8 cellular contexts compared by ENCODE assay signal in the genomic region with DNA sequence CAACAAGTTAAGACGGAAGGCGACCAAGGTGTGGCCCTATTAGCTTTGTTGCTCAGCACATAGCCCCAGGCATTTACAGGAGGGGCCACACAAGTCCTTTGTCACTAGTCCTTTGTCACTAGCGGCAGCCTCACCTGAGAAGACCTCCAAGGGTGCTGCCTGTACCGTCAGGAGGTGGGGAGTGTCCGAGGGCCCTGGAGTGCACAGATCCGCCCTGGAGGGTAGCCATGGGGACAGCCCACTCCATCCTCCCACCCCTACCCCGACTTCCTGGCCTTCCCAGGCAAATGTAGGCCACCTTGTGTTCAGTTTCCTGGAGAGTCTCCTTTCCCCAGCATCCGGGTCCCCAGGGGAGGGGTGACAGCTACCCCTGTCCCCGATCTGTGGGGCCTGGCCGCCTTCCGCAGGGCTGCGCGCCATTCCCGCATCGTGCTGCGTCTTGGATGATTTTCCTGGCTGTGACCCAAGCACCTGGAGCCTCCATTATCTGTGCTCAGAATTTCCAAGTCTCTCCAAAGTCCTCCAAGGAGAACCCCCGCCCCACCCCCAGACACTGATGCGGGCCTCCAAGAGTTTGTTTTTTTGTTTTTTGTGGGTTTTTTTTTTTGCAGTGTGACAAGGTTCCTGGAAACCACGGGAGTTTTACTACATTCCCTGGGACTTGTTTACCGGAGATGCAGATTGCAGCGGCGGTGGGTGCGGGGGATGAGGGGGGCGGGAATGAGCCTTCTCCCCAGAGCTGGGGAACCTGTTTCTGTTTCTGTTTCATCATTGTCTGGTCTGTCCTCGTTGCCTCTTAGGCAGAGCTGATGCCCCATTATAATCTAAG. TPM values are rescaled to one million over a fixed set of nuclear protein-coding genes. Genes with fewer than 3 reads are reported as not detected.
DNase-seq lines count a peak whose midpoint lies in the region; ATAC-seq, FAIRE-seq and TF ChIP-seq lines count a peak whose summit lies in the region.

No MANE protein-coding gene starts in this region.

- H3K9me3 Mint-ChIP-seq in activated T-cell treated with anti-CD3 and anti-CD28 coated beads, Interleukin-2, amount 50 U/mL, for 72 hours: no peaks in the 10 kb centered on the region

- peak overlapping the region; percentile 65 to 66 for H3K4me3 Mint-ChIP-seq in activated T-cell treated with anti-CD3 and anti-CD28 coated beads, Interleukin-2, amount 50 U/mL, for 72 hours

- in situ Hi-C loops in KBM-7 (cut with MboI; ENCODE audit: low pct_unique_long_range_greater_than_20kb, low sequenced_read_pairs): no loop called here

- intact Hi-C loops in right lobe of liver (cut with DNase I): loop anchor here in 1 of 2 donors (5.0 kb wide), 1 partner anchor 51 kb away; no protein-coding TSS in a partner anchor

- no peaks in the 10 kb centered on the region for H3K36me3 Mint-ChIP-seq in activated T-cell treated with anti-CD3 and anti-CD28 coated beads, Interleukin-2, amount 50 U/mL, for 72 hours (ENCODE audit: insufficient read depth in 2 of 2)

- peak overlapping the region; percentile 80 for H3K27ac Mint-ChIP-seq in activated T-cell treated with anti-CD3 and anti-CD28 coated beads, Interleukin-2, amount 50 U/mL, for 72 hours

- H3K4me1 ChIP-seq in right lobe of liver: no peaks in the 10 kb centered on the region
- peaks cover 0 to 29% (median 5%) of the 10 kb centered on the region in 4 donors for H3K4me1 ChIP-seq in tibial nerve

- H3K36me3 ChIP-seq in right lobe of liver (no peaks in the 10 kb centered on the region), tibial nerve (no peaks in the 10 kb centered on the region)

- H3K27me3 Mint-ChIP-seq in activated T-cell treated with anti-CD3 and anti-CD28 coated beads, Interleukin-2, amount 50 U/mL, for 72 hours (ENCODE audit: low read depth): no peaks in the 10 kb centered on the region

- no peak overlapping the region for H3K27ac ChIP-seq in right lobe of liver
- peak overlapping the region in 3 of 4 donors; percentile 46 to 79 (median 77) for H3K27ac ChIP-seq in tibial nerve

- FAIRE-seq in RCC 7860 (lab: Jason Lieb, UNC): no peak

- H3K9me3 ChIP-seq in right lobe of liver: no peaks in the 10 kb centered on the region
- H3K9me3 ChIP-seq in tibial nerve: no peaks in the 10 kb centered on the region

- TF ChIP-seq EP300 in tibial nerve (IDR thresholded peaks at IDR 0.05): no peak

- H3K27me3 ChIP-seq in right lobe of liver (no peaks in the 10 kb centered on the region), tibial nerve (no peaks in the 10 kb centered on the region)

- peaks cover 33% of the 10 kb centered on the region for H3K4me1 Mint-ChIP-seq in activated T-cell treated with anti-CD3 and anti-CD28 coated beads, Interleukin-2, amount 50 U/mL, for 72 hours (ENCODE audit: low read depth)

- no peak for DNase-seq in activated T-cell treated with anti-CD3 and anti-CD28 coated beads, Interleukin-2, amount 50 U/mL, for 72 hours
- no peak for DNase-seq in activated T-cell treated with anti-CD3 and anti-CD28 coated beads, Interleukin-2, amount 50 U/mL, for 1 hour
- DNase-seq in astrocyte of the hippocampus (ENCODE audit: low read depth, low spot score) (peak; percentile 44), right lobe of liver (peak in 1 of 3 donors; percentile 39), tibial nerve (ENCODE audit: low spot score in 2 of 2) (no peak), RCC 7860 (ENCODE audit: low spot score) (no peak), KBM-7 (no peak)

- TF ChIP-seq POLR2A in right lobe of liver (IDR thresholded peaks at IDR 0.05) (no peak), tibial nerve (IDR thresholded peaks at IDR 0.05) (no peak)

- H3K4me3 ChIP-seq in right lobe of liver: no peak overlapping the region
- no peak overlapping the region for H3K4me3 ChIP-seq in tibial nerve

- peak; percentile 67 to 74 for ATAC-seq in activated T-cell treated with anti-CD3 and anti-CD28 coated beads, Interleukin-2, amount 50 U/mL, for 72 hours (replicated peaks in 1 of 2)
- peak; percentile 37 to 75 (median 52) for ATAC-seq in right lobe of liver
- no peak for ATAC-seq in GM18870 (IDR thresholded peaks at IDR 0.05; ENCODE audit: unreplicated experiment)

- TF ChIP-seq CTCF in right lobe of liver (IDR thresholded peaks at IDR 0.05): no peak
- TF ChIP-seq CTCF in tibial nerve (IDR thresholded peaks at IDR 0.05): no peak

- WGBS in right lobe of liver (ENCODE audit: insufficient coverage, low coverage, low lambda C conversion rate, missing lambda C conversion rate): 41% methylated on average over 13 of the region's 25 CpGs
- 30 to 35% methylated on average over 25 of the region's 25 CpGs for WGBS in tibial nerve, 2 donors

RNA-seq across cellular contexts. Expression of a gene that starts 28.6 kb away (rescaled TPM):
- total RNA-seq in activated T-cell treated with anti-CD3 and anti-CD28 coated beads, Interleukin-2, amount 50 U/mL, for 72 hours: not detected
- total RNA-seq in right lobe of liver (not detected), tibial nerve (not detected)

Comparison
In these comparisons a context has a peak if more than half of its experiments do, and no peak if none do; other contexts are left out.
1. H3K27ac ChIP-seq: peak in tibial nerve (3 of 4); none in right lobe of liver (0 of 3).